Comparison of ENCODE assay signal across 20 cellular contexts in genomic region chr5:159910207-159910842, GRCh38. TPM values are rescaled to one million over a fixed set of nuclear protein-coding genes. Genes with fewer than 3 reads are reported as not detected.
"Had no signal": no experiment of that assay in that cellular context is flagged by ENCODE, and none has a peak within 500 bp of the region (broad histone marks: within the 10 kb centered on the region; RNA-seq: fewer than 3 reads in every experiment).

No MANE protein-coding gene starts in this region.

- H3K4me1 ChIP-seq: pancreas had no signal

- H3K4me3 Mint-ChIP-seq: endodermal cell; immature natural killer cell; naive thymus-derived CD8-positive, alpha-beta T cell; neural crest cell had no signal

- H3K4me1 Mint-ChIP-seq: immature natural killer cell had no signal

- H3K27me3 ChIP-seq: thyroid gland, upper lobe of right lung, vagina had no signal

- H3K4me3 ChIP-seq: coronary artery, mucosa of descending colon, pancreas, smooth muscle cell, suprapubic skin, thyroid gland, upper lobe of right lung, vagina had no signal

- H3K4me2 ChIP-seq: smooth muscle cell had no signal

- H3K27ac Mint-ChIP-seq: endodermal cell; immature natural killer cell; naive thymus-derived CD8-positive, alpha-beta T cell had no signal

- H3K27ac ChIP-seq: foreskin keratinocyte, pancreas, suprapubic skin, thyroid gland, upper lobe of right lung, vagina had no signal

- FAIRE-seq: endothelial cell of umbilical vein, pancreas had no signal

- H3K9me3 ChIP-seq: mucosa of descending colon, pancreas, suprapubic skin, thyroid gland, upper lobe of right lung, vagina had no signal

- DNase-seq: effector CD4-positive, alpha-beta T cell; endodermal cell; erythroblast; foreskin keratinocyte; immature natural killer cell; left colon; naive thymus-derived CD8-positive, alpha-beta T cell; pancreas; right cardiac atrium; stimulated activated CD4-positive, alpha-beta T cell treated with anti-CD3 and anti-CD28 coated beads, Interleukin-2, amount 100 ng/mL, for 48 hours; stimulated activated naive CD4-positive, alpha-beta T cell treated with Interleukin-2 at 50 U/mL for 16 hours; thyroid gland; upper lobe of right lung had no signal

- ATAC-seq: foreskin keratinocyte; naive thymus-derived CD8-positive, alpha-beta T cell; pancreas; right cardiac atrium; upper lobe of right lung had no signal

- H3K36me3 Mint-ChIP-seq: immature natural killer cell; naive thymus-derived CD8-positive, alpha-beta T cell had no signal

- H3K9me3 Mint-ChIP-seq: endodermal cell; immature natural killer cell; naive thymus-derived CD8-positive, alpha-beta T cell; neural crest cell had no signal

- H3K36me3 ChIP-seq: pancreas, suprapubic skin, thyroid gland, upper lobe of right lung, vagina had no signal

RNA-seq across cellular contexts. Expression of gene ADRA1B, which starts 6.0 kb away (rescaled TPM):
- total RNA-seq: endothelial cell of umbilical vein; naive thymus-derived CD8-positive, alpha-beta T cell had no signal
- polyA plus RNA-seq: foreskin keratinocyte; immature natural killer cell; naive thymus-derived CD8-positive, alpha-beta T cell had no signal
